In the genomic region with DNA sequence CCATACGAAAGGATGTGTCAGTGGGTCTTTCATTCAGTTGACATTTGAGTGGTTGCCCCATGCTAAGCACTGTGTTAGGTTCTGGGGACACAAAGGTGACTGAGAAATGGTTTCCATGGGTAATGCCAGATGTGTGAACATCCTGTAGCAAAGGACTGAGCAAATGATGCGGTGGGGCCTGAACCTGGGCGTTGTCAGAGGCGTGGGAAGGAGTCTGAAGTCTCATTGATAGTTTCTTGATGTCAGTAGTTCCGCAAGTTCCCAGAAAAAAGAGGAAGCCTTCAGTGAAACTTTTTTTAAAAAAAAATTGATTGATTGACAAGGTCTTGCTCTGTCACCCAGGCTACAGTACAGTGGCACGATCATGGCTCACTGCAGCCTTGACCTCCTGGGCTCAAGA, we compare ENCODE assay signal across 11 cellular contexts. TPM values are rescaled to one million over a fixed set of nuclear protein-coding genes. Genes with fewer than 3 reads are reported as not detected.
DNase-seq lines count a peak whose midpoint lies in the region; ATAC-seq and TF ChIP-seq lines count a peak whose summit lies in the region.
"Had no signal": no experiment of that assay in that cellular context is flagged by ENCODE, and none has a peak within 500 bp of the region (broad histone marks: within the 10 kb centered on the region; RNA-seq: fewer than 3 reads in every experiment).

No MANE protein-coding gene starts in this region.

- CTCF ChIA-PET in activated CD4-positive, alpha-beta T cell treated with anti-CD3 and anti-CD28 coated beads, Interleukin-2, amount 10 ng/mL, durations not matched to agents 7 days and 5 days (lab: Charles Lee), result no interaction called here

- DNase-seq in activated CD4-positive, alpha-beta T cell treated with anti-CD3 and anti-CD28 coated beads for 48 hours, result peak; percentile 39
- no peak for DNase-seq in activated CD4-positive, alpha-beta T cell treated with anti-CD3 and anti-CD28 coated beads, Interleukin-2, amount 10 ng/mL, durations not matched to agents 7 days and 5 days
- DNase-seq in SKM-1 (lab: John Stamatoyannopoulos, UW; ENCODE audit: unreplicated experiment) (peak; percentile 19), progenitor cell of endocrine pancreas (ENCODE audit: low spot score, unreplicated experiment) (no peak), hepatic stellate cell (ENCODE audit: low spot score) (no peak), left ventricle myocardium superior (no peak)
- DNase-seq in NK-92 treated with Interleukin-12 subunit alpha and Interleukin-12 subunit beta, amount 100 ng/mL, for 24 hours (lab: John Stamatoyannopoulos, UW), result no peak
- DNase-seq: 8988T, SHP77, uterus had no signal

- no peak overlapping the region for H3K4me3 Mint-ChIP-seq in activated CD4-positive, alpha-beta T cell treated with anti-CD3 and anti-CD28 coated beads, Interleukin-2, amount 10 ng/mL, durations not matched to agents 7 days and 5 days
- H3K4me3 Mint-ChIP-seq in progenitor cell of endocrine pancreas (ENCODE audit: low read depth), result no peak overlapping the region

- H3K9me3 Mint-ChIP-seq in activated CD4-positive, alpha-beta T cell treated with anti-CD3 and anti-CD28 coated beads, Interleukin-2, amount 10 ng/mL, durations not matched to agents 7 days and 5 days, result no peaks in the 10 kb centered on the region
- H3K9me3 Mint-ChIP-seq in progenitor cell of endocrine pancreas (ENCODE audit: low read depth), result no peaks in the 10 kb centered on the region

- intact Hi-C loops in left ventricle myocardium superior (cut with micrococcal nuclease), result no loop called here

- TF ChIP-seq CTCF in progenitor cell of endocrine pancreas (IDR thresholded peaks at IDR 0.05; ENCODE audit: unreplicated experiment), result no peak

- no peak overlapping the region for H3K27ac Mint-ChIP-seq in activated CD4-positive, alpha-beta T cell treated with anti-CD3 and anti-CD28 coated beads, Interleukin-2, amount 10 ng/mL, durations not matched to agents 7 days and 5 days
- H3K27ac Mint-ChIP-seq in progenitor cell of endocrine pancreas, result peak overlapping the region; percentile 45

- no peaks in the 10 kb centered on the region for H3K36me3 Mint-ChIP-seq in activated CD4-positive, alpha-beta T cell treated with anti-CD3 and anti-CD28 coated beads, Interleukin-2, amount 10 ng/mL, durations not matched to agents 7 days and 5 days (ENCODE audit: low read depth)
- H3K36me3 Mint-ChIP-seq in progenitor cell of endocrine pancreas (ENCODE audit: insufficient read depth), result no peaks in the 10 kb centered on the region

- POLR2A ChIA-PET in activated CD4-positive, alpha-beta T cell treated with anti-CD3 and anti-CD28 coated beads, Interleukin-2, amount 10 ng/mL, durations not matched to agents 7 days and 5 days (lab: Charles Lee), result no interaction called here

- H3K27me3 Mint-ChIP-seq in activated CD4-positive, alpha-beta T cell treated with anti-CD3 and anti-CD28 coated beads, Interleukin-2, amount 10 ng/mL, durations not matched to agents 7 days and 5 days, result no peaks in the 10 kb centered on the region
- H3K27me3 Mint-ChIP-seq in progenitor cell of endocrine pancreas, result no peaks in the 10 kb centered on the region

- H3K4me1 Mint-ChIP-seq in activated CD4-positive, alpha-beta T cell treated with anti-CD3 and anti-CD28 coated beads, Interleukin-2, amount 10 ng/mL, durations not matched to agents 7 days and 5 days, result peaks cover 58% of the 10 kb centered on the region
- peaks cover 45% of the 10 kb centered on the region for H3K4me1 Mint-ChIP-seq in progenitor cell of endocrine pancreas (ENCODE audit: low read depth)

- ATAC-seq in HG02981 (IDR thresholded peaks at IDR 0.05; ENCODE audit: unreplicated experiment) (peak; percentile 44), left ventricle myocardium superior (no peak)

RNA-seq across cellular contexts. Expression of a gene that starts 56.9 kb away (rescaled TPM):
- total RNA-seq in activated CD4-positive, alpha-beta T cell treated with anti-CD3 and anti-CD28 coated beads, Interleukin-2, amount 10 ng/mL, durations not matched to agents 7 days and 5 days, result 10 to 100 TPM; 57.2 to 63.2 TPM
- total RNA-seq in progenitor cell of endocrine pancreas, result 35.6 and 37.7 TPM in 2 replicates
- total RNA-seq in left ventricle myocardium superior, result 74.3 TPM

Comparison
In these comparisons a context has a peak if more than half of its experiments do, and no peak if none do; other contexts are left out.
1. DNase-seq: peak in activated CD4-positive, alpha-beta T cell treated with anti-CD3 and anti-CD28 coated beads for 48 hours (single experiment) and SKM-1 (single experiment); none in activated CD4-positive, alpha-beta T cell treated with anti-CD3 and anti-CD28 coated beads, Interleukin-2, amount 10 ng/mL, durations not matched to agents 7 days and 5 days (single experiment), progenitor cell of endocrine pancreas (single experiment), NK-92 treated with Interleukin-12 subunit alpha and Interleukin-12 subunit beta, amount 100 ng/mL, for 24 hours (single experiment), hepatic stellate cell (single experiment) and left ventricle myocardium superior (single experiment).